ENCODE assay signal across 19 cellular contexts in genomic region chr22:44889233-44889878, GRCh38.
DNase-seq lines count a peak whose midpoint lies in the region; ATAC-seq and TF ChIP-seq lines count a peak whose summit lies in the region.
"Had no signal": no experiment of that assay in that cellular context is flagged by ENCODE, and none has a peak within 500 bp of the region (broad histone marks: within the 10 kb centered on the region; RNA-seq: fewer than 3 reads in every experiment).

No MANE protein-coding gene starts in this region.

- 83 to 91% methylated on average over 9 to 14 of the region's 14 CpGs for WGBS in endodermal cell (ENCODE audit: insufficient coverage in 1 of 2, insufficient read length in 1 of 2), 2 experiments

- no peak for ATAC-seq in HG03457 (IDR thresholded peaks at IDR 0.05; ENCODE audit: unreplicated experiment)
- ATAC-seq: activated CD8-positive, alpha-beta memory T cell treated with anti-CD3 and anti-CD28 coated beads, Interleukin-2, amount 10 ng/mL, durations not matched to agents 7 days and 5 days; T-cell had no signal

- H3K27me3 ChIP-seq in endodermal cell (ENCODE audit: control insufficient read depth, insufficient read depth, low read length, poor library complexity, severe bottlenecking), result no peaks in the 10 kb centered on the region
- H3K27me3 ChIP-seq: ascending aorta, colonic mucosa, tibial nerve had no signal

- H3K4me3 ChIP-seq in HFF-Myc (replicated peaks; ENCODE audit: low read depth, low read length) (no peak overlapping the region), endodermal cell (ENCODE audit: low read length) (no peak overlapping the region)
- H3K4me3 ChIP-seq: ascending aorta, colonic mucosa, tibial nerve had no signal

- no peaks in the 10 kb centered on the region for H3K4me1 Mint-ChIP-seq in endodermal cell
- H3K4me1 Mint-ChIP-seq: activated B cell treated with CpG ODN at 0.5 μM for 24 hours; activated CD8-positive, alpha-beta memory T cell treated with anti-CD3 and anti-CD28 coated beads, Interleukin-2, amount 10 ng/mL, durations not matched to agents 7 days and 5 days; T-cell had no signal

- peak; percentile 2 for DNase-seq in activated CD8-positive, alpha-beta memory T cell treated with anti-CD3 and anti-CD28 coated beads, Interleukin-2, amount 50 U/mL, for 4 hours
- DNase-seq in activated CD8-positive, alpha-beta memory T cell treated with anti-CD3 and anti-CD28 coated beads for 24 hours, result no peak
- DNase-seq in HFF-Myc (ENCODE audit: extremely low read depth, low read depth) (peak; percentile 6), endodermal cell (peak; percentile 62), pons (ENCODE audit: low spot score) (no peak), OCI-M2 (lab: John Stamatoyannopoulos, UW; ENCODE audit: unreplicated experiment) (no peak)
- peak; percentile 13 for DNase-seq in stimulated activated CD8-positive, alpha-beta memory T cell treated with anti-CD3 and anti-CD28 coated beads, Interleukin-4, amount 100 ng/mL, for 48 hours
- DNase-seq: activated B cell treated with CpG ODN at 0.5 μM for 24 hours; activated CD8-positive, alpha-beta memory T cell treated with anti-CD3 and anti-CD28 coated beads, Interleukin-2, amount 10 ng/mL, durations not matched to agents 7 days and 5 days; activated gamma-delta T cell treated with Interleukin-2 at 50 U/mL for 16 hours; colonic mucosa; GF-D8; NCI-H146; stimulated activated CD4-positive, alpha-beta T cell treated with anti-CD3 and anti-CD28 coated beads, Interleukin-4, amount 100 ng/mL, for 4 hours; T-cell had no signal

- H3K4me1 ChIP-seq in endodermal cell (ENCODE audit: control insufficient read depth, insufficient read depth, low read length), result no peaks in the 10 kb centered on the region
- H3K4me1 ChIP-seq: ascending aorta, colonic mucosa, tibial nerve had no signal

- H3K36me3 Mint-ChIP-seq in endodermal cell (ENCODE audit: low read depth), result peaks cover 19% of the 10 kb centered on the region
- H3K36me3 Mint-ChIP-seq: activated CD8-positive, alpha-beta memory T cell treated with anti-CD3 and anti-CD28 coated beads, Interleukin-2, amount 10 ng/mL, durations not matched to agents 7 days and 5 days; T-cell had no signal

- H3K9ac ChIP-seq in endodermal cell (ENCODE audit: extremely low read depth, low read length, poor library complexity, severe bottlenecking), result no peak overlapping the region

- no peaks in the 10 kb centered on the region for H3K9me3 ChIP-seq in endodermal cell (ENCODE audit: control insufficient read depth, low read length)
- H3K9me3 ChIP-seq: ascending aorta, colonic mucosa, tibial nerve had no signal

- H3K27ac ChIP-seq in endodermal cell (ENCODE audit: low read depth, low read length), result no peak overlapping the region
- H3K27ac ChIP-seq: ascending aorta, colonic mucosa, epithelial cell of prostate, tibial nerve had no signal

- H3K27ac Mint-ChIP-seq in endodermal cell, result no peak overlapping the region
- H3K27ac Mint-ChIP-seq: activated B cell treated with CpG ODN at 0.5 μM for 24 hours; activated CD8-positive, alpha-beta memory T cell treated with anti-CD3 and anti-CD28 coated beads, Interleukin-2, amount 10 ng/mL, durations not matched to agents 7 days and 5 days; T-cell had no signal

- H3K36me3 ChIP-seq in endodermal cell (ENCODE audit: control insufficient read depth, insufficient read depth, low read length), result peaks cover 30% of the 10 kb centered on the region
- H3K36me3 ChIP-seq: ascending aorta, colonic mucosa had no signal

- H3K27me3 Mint-ChIP-seq in endodermal cell (ENCODE audit: insufficient read depth), result no peaks in the 10 kb centered on the region
- H3K27me3 Mint-ChIP-seq: activated B cell treated with CpG ODN at 0.5 μM for 24 hours; activated CD8-positive, alpha-beta memory T cell treated with anti-CD3 and anti-CD28 coated beads, Interleukin-2, amount 10 ng/mL, durations not matched to agents 7 days and 5 days had no signal

- peak; percentile 5 for TF ChIP-seq CTCF in HFF-Myc (IDR thresholded peaks at IDR 0.05; ENCODE audit: low read depth, low read length, missing control alignments)
- TF ChIP-seq CTCF in endodermal cell (conservative IDR thresholded peaks at IDR 0.05), result peak; percentile 37

- H3K9me3 Mint-ChIP-seq in endodermal cell, result no peaks in the 10 kb centered on the region
- H3K9me3 Mint-ChIP-seq: activated B cell treated with CpG ODN at 0.5 μM for 24 hours, T-cell had no signal

- no peak overlapping the region for H3K4me3 Mint-ChIP-seq in endodermal cell
- H3K4me3 Mint-ChIP-seq: activated B cell treated with CpG ODN at 0.5 μM for 24 hours; activated CD8-positive, alpha-beta memory T cell treated with anti-CD3 and anti-CD28 coated beads, Interleukin-2, amount 10 ng/mL, durations not matched to agents 7 days and 5 days; T-cell had no signal

Comparison
In these comparisons a context has a peak if more than half of its experiments do, and no peak if none do; other contexts are left out.
1. DNase-seq: peak in activated CD8-positive, alpha-beta memory T cell treated with anti-CD3 and anti-CD28 coated beads, Interleukin-2, amount 50 U/mL, for 4 hours (single experiment), HFF-Myc (single experiment), endodermal cell (single experiment) and stimulated activated CD8-positive, alpha-beta memory T cell treated with anti-CD3 and anti-CD28 coated beads, Interleukin-4, amount 100 ng/mL, for 48 hours (single experiment); none in activated CD8-positive, alpha-beta memory T cell treated with anti-CD3 and anti-CD28 coated beads for 24 hours (single experiment), pons (single experiment) and OCI-M2 (single experiment).